Comparison of ENCODE assay signal across 27 cellular contexts in genomic region chr10:129236411-129236810, GRCh38.
"Had no signal": no experiment of that assay in that cellular context is flagged by ENCODE, and none has a peak within 500 bp of the region (broad histone marks: within the 10 kb centered on the region; RNA-seq: fewer than 3 reads in every experiment).

No MANE protein-coding gene starts in this region.

- H2AFZ ChIP-seq: PC-9 had no signal

- H3K9me3 ChIP-seq: MG63, SJCRH30 had no signal

- H3K27me3 ChIP-seq: MG63, SJCRH30 had no signal

- H3K27ac ChIP-seq: PC-9, RWPE1, SJCRH30, SK-N-MC had no signal

- H3K4me3 ChIP-seq: MG63, PC-9, SJCRH30, SK-N-MC had no signal

- H3K4me2 ChIP-seq: PC-9 had no signal

- H3K4me1 ChIP-seq: SJCRH30 had no signal

- ATAC-seq: Panc1, Right ventricle myocardium inferior, SK-N-SH treated with all-trans-retinoic acid at 6 μM for 48 hours had no signal

- DNase-seq: Kasumi-1, MG63, NCI-H1048, NCI-H1092 treated with DMSO at 0.1 percent for 48 hours, NCI-H1105 treated with DMSO at 0.1 percent for 48 hours, NCI-H1417, NCI-H1436, NCI-H1694 treated with DMSO at 0.1 percent for 48 hours, NCI-H187 treated with DMSO at 0.1 percent for 48 hours, NCI-H2029, NCI-H2081, NCI-H2171 treated with DMSO at 0.1 percent for 48 hours, NCI-H2227 treated with DMSO at 0.1 percent for 48 hours, NCI-H345, NCI-H446, NCI-H510A treated with DMSO at 0.1 percent for 48 hours, NCI-H524 treated with DMSO at 0.1 percent for 48 hours, NCI-H526 treated with DMSO at 0.1 percent for 48 hours, PC-9, SHP77, SIG-M5, SJCRH30 had no signal

- H3K36me3 ChIP-seq: MG63, SJCRH30 had no signal
